ENCODE assay signal across 8 cellular contexts in the genomic region with DNA sequence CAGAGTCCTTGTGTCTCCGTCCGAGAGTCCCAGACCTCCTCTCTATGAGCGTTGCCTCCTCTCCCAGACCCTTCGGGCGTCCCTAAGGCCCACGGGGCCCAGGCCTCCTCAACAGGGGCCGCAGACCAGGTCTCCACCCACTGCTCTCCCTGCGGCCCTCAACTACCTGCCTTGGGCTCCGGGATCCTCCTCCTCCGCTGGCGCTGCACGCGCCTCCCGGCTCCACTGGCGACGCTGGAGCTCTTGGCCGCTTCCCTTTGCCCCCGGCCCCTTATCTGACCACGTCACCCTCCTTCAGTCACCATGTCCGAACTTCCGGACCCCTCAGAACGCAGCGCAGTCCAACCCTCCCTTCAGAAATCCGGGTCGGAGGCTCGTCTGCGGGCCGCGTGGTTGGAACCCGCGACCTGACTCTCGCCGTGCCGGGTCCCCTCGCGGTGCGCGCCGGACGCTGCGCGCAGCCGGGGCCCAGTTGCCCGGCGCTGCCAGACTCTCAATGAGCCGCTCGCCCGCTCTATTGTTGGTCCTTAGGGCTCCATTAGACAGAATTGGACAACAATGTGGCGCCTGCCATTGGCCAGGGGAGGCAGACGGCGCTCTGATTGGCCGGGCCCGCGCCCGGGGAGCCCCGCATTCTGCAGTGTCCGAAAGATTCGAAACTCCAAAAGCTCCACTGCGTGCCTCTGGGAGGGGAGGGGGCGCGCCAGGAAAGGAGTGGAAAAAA. TPM values are rescaled to one million over a fixed set of nuclear protein-coding genes. Genes with fewer than 3 reads are reported as not detected.
A peak's percentile ranks its signal among the peaks of the same experiment; 100 is the strongest.
DNase-seq lines count a peak whose midpoint lies in the region; TF ChIP-seq lines count a peak whose summit lies in the region.

A gene (minus strand): TSS at position 498 of the 724 bp plus-strand sequence. CDS start 1,907 bp downstream, outside the sequence.

- H3K27ac ChIP-seq in iPS-20b (ENCODE audit: low read length), result no peak within 1 kb of the TSS

- peaks cover 53% of the 10 kb centered on the region for H3K4me1 Mint-ChIP-seq in activated naive CD8-positive, alpha-beta T cell treated with anti-CD3 and anti-CD28 coated beads for 36 hours
- peaks cover 64% of the 10 kb centered on the region for H3K4me1 Mint-ChIP-seq in stimulated activated naive CD8-positive, alpha-beta T cell treated with anti-CD3 and anti-CD28 coated beads, Interleukin-15, Interleukin-2, amounts not matched to agents 100 ng/mL and 50 ng/mL, for 24 hours (ENCODE audit: low read depth)

- POLR2A ChIA-PET in GM10248 (lab: Yijun Ruan, JAX), result interaction anchor here (1.0 kb wide), 1 partner anchor 9 kb away, joined by 3 read pairs; no protein-coding TSS in a partner anchor

- H3K27me3 ChIP-seq in iPS-20b (ENCODE audit: insufficient read depth, low read length), result peaks cover 100% of the 10 kb centered on the region

- H3K4me3 ChIP-seq in iPS-20b (ENCODE audit: low read length), result peak within 1 kb of the TSS; percentile 60

- no peaks in the 10 kb centered on the region for H3K36me3 ChIP-seq in iPS-20b (ENCODE audit: insufficient read depth, low read depth, low read length)

- H3K27ac Mint-ChIP-seq in activated naive CD8-positive, alpha-beta T cell treated with anti-CD3 and anti-CD28 coated beads for 36 hours, result peak within 1 kb of the TSS; percentile 20
- peak within 1 kb of the TSS; percentile 71 for H3K27ac Mint-ChIP-seq in stimulated activated naive CD8-positive, alpha-beta T cell treated with anti-CD3 and anti-CD28 coated beads, Interleukin-15, Interleukin-2, amounts not matched to agents 100 ng/mL and 50 ng/mL, for 24 hours

- H3K36me3 Mint-ChIP-seq in activated naive CD8-positive, alpha-beta T cell treated with anti-CD3 and anti-CD28 coated beads for 36 hours, result no peaks in the 10 kb centered on the region
- no peaks in the 10 kb centered on the region for H3K36me3 Mint-ChIP-seq in stimulated activated naive CD8-positive, alpha-beta T cell treated with anti-CD3 and anti-CD28 coated beads, Interleukin-15, Interleukin-2, amounts not matched to agents 100 ng/mL and 50 ng/mL, for 24 hours (ENCODE audit: low read depth)

- no peak within 1 kb of the TSS for H3K9ac ChIP-seq in iPS-20b (ENCODE audit: low read depth, low read length)

- no peaks in the 10 kb centered on the region for H3K9me3 Mint-ChIP-seq in activated naive CD8-positive, alpha-beta T cell treated with anti-CD3 and anti-CD28 coated beads for 36 hours
- no peaks in the 10 kb centered on the region for H3K9me3 Mint-ChIP-seq in stimulated activated naive CD8-positive, alpha-beta T cell treated with anti-CD3 and anti-CD28 coated beads, Interleukin-15, Interleukin-2, amounts not matched to agents 100 ng/mL and 50 ng/mL, for 24 hours

- DNase-seq in GM10248 (ENCODE audit: extremely low spot score) (peak; percentile 55), NCI-H1417 (lab: John Stamatoyannopoulos, UW) (peak; percentile 38 to 94 (median 90)), GM19240 (ENCODE audit: insufficient read length, low spot score) (no peak), OCI-M1 (lab: John Stamatoyannopoulos, UW) (no peak), midbrain (lab: John Stamatoyannopoulos, UW) (no peak)
- DNase-seq in activated naive CD8-positive, alpha-beta T cell treated with anti-CD3 and anti-CD28 coated beads for 36 hours, result no peak

- H3K27me3 Mint-ChIP-seq in activated naive CD8-positive, alpha-beta T cell treated with anti-CD3 and anti-CD28 coated beads for 36 hours, result peaks cover 91% of the 10 kb centered on the region
- H3K27me3 Mint-ChIP-seq in stimulated activated naive CD8-positive, alpha-beta T cell treated with anti-CD3 and anti-CD28 coated beads, Interleukin-15, Interleukin-2, amounts not matched to agents 100 ng/mL and 50 ng/mL, for 24 hours, result peaks cover 81% of the 10 kb centered on the region

- no peak for TF ChIP-seq CTCF in GM10248 (IDR thresholded peaks at IDR 0.05; ENCODE audit: control extremely low read depth, extremely low read depth, low read depth, missing control alignments)

- peaks cover 15% of the 10 kb centered on the region; the same call in 1 of the 2 replicates for H3K9me3 ChIP-seq in iPS-20b (ENCODE audit: insufficient read depth, low read depth, low read length)

- H3K4me1 ChIP-seq in iPS-20b (ENCODE audit: insufficient read depth, low read length), result no peaks in the 10 kb centered on the region

- CTCF ChIA-PET in GM10248 (lab: Yijun Ruan, JAX), result no interaction called here

- H3K4me3 Mint-ChIP-seq in activated naive CD8-positive, alpha-beta T cell treated with anti-CD3 and anti-CD28 coated beads for 36 hours, result peak within 1 kb of the TSS; percentile 77
- peak within 1 kb of the TSS; percentile 82 for H3K4me3 Mint-ChIP-seq in stimulated activated naive CD8-positive, alpha-beta T cell treated with anti-CD3 and anti-CD28 coated beads, Interleukin-15, Interleukin-2, amounts not matched to agents 100 ng/mL and 50 ng/mL, for 24 hours

RNA-seq across cellular contexts. Expression of the gene that starts here (rescaled TPM):
- total RNA-seq in activated naive CD8-positive, alpha-beta T cell treated with anti-CD3 and anti-CD28 coated beads for 36 hours, result under 1 TPM in 1 of 2 experiments, not detected in 1; 0.08 TPM

Comparison
In these comparisons a context has a peak if more than half of its experiments do, and no peak if none do; other contexts are left out.
1. DNase-seq: peak in GM10248 (single experiment) and NCI-H1417 (3 of 3); none in activated naive CD8-positive, alpha-beta T cell treated with anti-CD3 and anti-CD28 coated beads for 36 hours (single experiment), GM19240 (single experiment), OCI-M1 (single experiment) and midbrain (single experiment).